In genomic region chr6:41801380-41801779, GRCh38 we compare ENCODE assay signal across 12 cellular contexts. TPM values are rescaled to one million over a fixed set of nuclear protein-coding genes. Genes with fewer than 3 reads are reported as not detected.
DNase-seq lines count a peak whose midpoint lies in the region; ATAC-seq, FAIRE-seq and TF ChIP-seq lines count a peak whose summit lies in the region.
"Had no signal": no experiment of that assay in that cellular context is flagged by ENCODE, and none has a peak within 500 bp of the region (broad histone marks: within the 10 kb centered on the region; RNA-seq: fewer than 3 reads in every experiment).

No MANE protein-coding gene starts in this region.

- peaks cover 3% of the 10 kb centered on the region for H3K36me3 Mint-ChIP-seq in activated CD8-positive, alpha-beta T cell treated with anti-CD3 and anti-CD28 coated beads, Interleukin-2, amount 10 ng/mL, durations not matched to agents 7 days and 5 days (ENCODE audit: low read depth)

- DNase-seq in AG09309 (ENCODE audit: low read depth), result no peak
- DNase-seq in GM13977 (ENCODE audit: low spot score), result no peak
- peak; percentile 19 for DNase-seq in glomerular visceral epithelial cell (ENCODE audit: extremely low spot score)
- no peak for DNase-seq in RCC 7860 (ENCODE audit: low spot score)
- DNase-seq in GM19239 (ENCODE audit: insufficient read length, low spot score), result no peak
- DNase-seq in activated CD8-positive, alpha-beta T cell treated with anti-CD3 and anti-CD28 coated beads, Interleukin-2, amount 10 ng/mL, durations not matched to agents 7 days and 5 days, result no peak
- no peak for DNase-seq in stimulated activated CD4-positive, alpha-beta T cell treated with anti-CD3 and anti-CD28 coated beads, Interleukin-4, amount 100 ng/mL, for 4 hours
- DNase-seq: right cardiac atrium; stimulated activated naive CD4-positive, alpha-beta T cell; T1000 had no signal

- CTCF ChIA-PET in activated CD8-positive, alpha-beta T cell treated with anti-CD3 and anti-CD28 coated beads, Interleukin-2, amount 10 ng/mL, durations not matched to agents 7 days and 5 days (lab: Charles Lee), result interaction anchor here (0.8 to 3.3 kb wide), 12 partner anchors 8 to 365 kb away, joined by 3 to 39 read pairs (median 4); partner anchors contain the start of genes BYSL, MED20 and TOMM6

- H3K27ac Mint-ChIP-seq in activated CD8-positive, alpha-beta T cell treated with anti-CD3 and anti-CD28 coated beads, Interleukin-2, amount 10 ng/mL, durations not matched to agents 7 days and 5 days, result no peak overlapping the region

- H3K4me3 ChIP-seq in AG09309 (ENCODE audit: control insufficient read depth, low read depth, low read length), result no peak overlapping the region

- POLR2A ChIA-PET in activated CD8-positive, alpha-beta T cell treated with anti-CD3 and anti-CD28 coated beads, Interleukin-2, amount 10 ng/mL, durations not matched to agents 7 days and 5 days (lab: Charles Lee), result interaction anchor here (0.6 to 0.7 kb wide), 3 partner anchors 43 to 1968 kb away, joined by 3 to 5 read pairs (median 4); no protein-coding TSS in a partner anchor

- peaks cover 2% of the 10 kb centered on the region for H3K4me1 Mint-ChIP-seq in activated CD8-positive, alpha-beta T cell treated with anti-CD3 and anti-CD28 coated beads, Interleukin-2, amount 10 ng/mL, durations not matched to agents 7 days and 5 days (ENCODE audit: low read depth)

- H3K27me3 Mint-ChIP-seq in activated CD8-positive, alpha-beta T cell treated with anti-CD3 and anti-CD28 coated beads, Interleukin-2, amount 10 ng/mL, durations not matched to agents 7 days and 5 days (ENCODE audit: low read depth), result no peaks in the 10 kb centered on the region

- peak; percentile 71 for TF ChIP-seq CTCF in AG09309 (IDR thresholded peaks at IDR 0.05; ENCODE audit: control insufficient read depth, insufficient read depth, low read depth, low read length, missing control alignments)
- TF ChIP-seq CTCF in GM13977 (IDR thresholded peaks at IDR 0.05; ENCODE audit: extremely low read depth, insufficient read depth, missing control alignments), result peak; percentile 48

- H3K4me3 Mint-ChIP-seq in activated CD8-positive, alpha-beta T cell treated with anti-CD3 and anti-CD28 coated beads, Interleukin-2, amount 10 ng/mL, durations not matched to agents 7 days and 5 days, result no peak overlapping the region

- peak; percentile 84 for ATAC-seq in SK-N-SH treated with all-trans-retinoic acid at 6 μM for 48 hours
- ATAC-seq in activated CD8-positive, alpha-beta T cell treated with anti-CD3 and anti-CD28 coated beads, Interleukin-2, amount 10 ng/mL, durations not matched to agents 7 days and 5 days, result no peak
- ATAC-seq: right cardiac atrium had no signal

- in situ Hi-C loops in GM13977 (cut with MboI; ENCODE audit: low pct_unique_long_range_greater_than_20kb, low sequenced_read_pairs, unreplicated experiment), result no loop called here

- H3K9me3 Mint-ChIP-seq in activated CD8-positive, alpha-beta T cell treated with anti-CD3 and anti-CD28 coated beads, Interleukin-2, amount 10 ng/mL, durations not matched to agents 7 days and 5 days (ENCODE audit: insufficient read depth), result no peaks in the 10 kb centered on the region

- no peak for FAIRE-seq in RCC 7860 (lab: Jason Lieb, UNC)
- FAIRE-seq in GM19239 (lab: Jason Lieb, UNC), result no peak

TF ChIP-seq in SK-N-SH treated with all-trans-retinoic acid at 6 μM for 48 hours, 23 proteins besides CTCF, POLR2A, EP300 and RAD21:
- no peak for TF ChIP-seq ZC3H10 (CRISPR knock-in tag; IDR thresholded peaks at IDR 0.05)
- no peak for TF ChIP-seq ZNF8 (CRISPR knock-in tag; IDR thresholded peaks at IDR 0.05)
- no peak for TF ChIP-seq TOX (CRISPR knock-in tag; IDR thresholded peaks at IDR 0.05; ENCODE audit: borderline replicate concordance)
- TF ChIP-seq ZFP30 (CRISPR knock-in tag; IDR thresholded peaks at IDR 0.05), result no peak
- TF ChIP-seq ZNF70 (CRISPR knock-in tag; IDR thresholded peaks at IDR 0.05), result no peak
- TF ChIP-seq ESRRG (CRISPR knock-in tag; IDR thresholded peaks at IDR 0.05), result no peak
- no peak for TF ChIP-seq POU6F1 (CRISPR knock-in tag; IDR thresholded peaks at IDR 0.05; ENCODE audit: borderline replicate concordance, low read depth)
- TF ChIP-seq SNAI2 (CRISPR knock-in tag; IDR thresholded peaks at IDR 0.05), result no peak
- no peak for TF ChIP-seq BACH2 (CRISPR knock-in tag; IDR thresholded peaks at IDR 0.05; ENCODE audit: borderline replicate concordance)

RNA-seq across cellular contexts. Expression of gene TOMM6, which starts 13.9 kb away (rescaled TPM):
- total RNA-seq in activated CD8-positive, alpha-beta T cell treated with anti-CD3 and anti-CD28 coated beads, Interleukin-2, amount 10 ng/mL, durations not matched to agents 7 days and 5 days, result 100 to 1,000 TPM; 215 to 218 TPM

RNA-seq across cellular contexts. Expression of gene PRICKLE4, which starts 20.8 kb away (rescaled TPM):
- total RNA-seq in activated CD8-positive, alpha-beta T cell treated with anti-CD3 and anti-CD28 coated beads, Interleukin-2, amount 10 ng/mL, durations not matched to agents 7 days and 5 days, result under 1 TPM in 1 of 2 experiments, not detected in 1; 0.40 TPM
- total RNA-seq: G401 had no signal

RNA-seq across cellular contexts. Expression of gene FRS3, which starts 21.7 kb away (rescaled TPM):
- total RNA-seq in activated CD8-positive, alpha-beta T cell treated with anti-CD3 and anti-CD28 coated beads, Interleukin-2, amount 10 ng/mL, durations not matched to agents 7 days and 5 days, result 1 to 10 TPM; 5.1 to 7.0 TPM

RNA-seq across cellular contexts. Expression of gene PGC, which starts 54.2 kb away (rescaled TPM):
- not detected for total RNA-seq in activated CD8-positive, alpha-beta T cell treated with anti-CD3 and anti-CD28 coated beads, Interleukin-2, amount 10 ng/mL, durations not matched to agents 7 days and 5 days
- total RNA-seq: G401 had no signal
